ENCODE assay signal across 22 cellular contexts in the genomic region with DNA sequence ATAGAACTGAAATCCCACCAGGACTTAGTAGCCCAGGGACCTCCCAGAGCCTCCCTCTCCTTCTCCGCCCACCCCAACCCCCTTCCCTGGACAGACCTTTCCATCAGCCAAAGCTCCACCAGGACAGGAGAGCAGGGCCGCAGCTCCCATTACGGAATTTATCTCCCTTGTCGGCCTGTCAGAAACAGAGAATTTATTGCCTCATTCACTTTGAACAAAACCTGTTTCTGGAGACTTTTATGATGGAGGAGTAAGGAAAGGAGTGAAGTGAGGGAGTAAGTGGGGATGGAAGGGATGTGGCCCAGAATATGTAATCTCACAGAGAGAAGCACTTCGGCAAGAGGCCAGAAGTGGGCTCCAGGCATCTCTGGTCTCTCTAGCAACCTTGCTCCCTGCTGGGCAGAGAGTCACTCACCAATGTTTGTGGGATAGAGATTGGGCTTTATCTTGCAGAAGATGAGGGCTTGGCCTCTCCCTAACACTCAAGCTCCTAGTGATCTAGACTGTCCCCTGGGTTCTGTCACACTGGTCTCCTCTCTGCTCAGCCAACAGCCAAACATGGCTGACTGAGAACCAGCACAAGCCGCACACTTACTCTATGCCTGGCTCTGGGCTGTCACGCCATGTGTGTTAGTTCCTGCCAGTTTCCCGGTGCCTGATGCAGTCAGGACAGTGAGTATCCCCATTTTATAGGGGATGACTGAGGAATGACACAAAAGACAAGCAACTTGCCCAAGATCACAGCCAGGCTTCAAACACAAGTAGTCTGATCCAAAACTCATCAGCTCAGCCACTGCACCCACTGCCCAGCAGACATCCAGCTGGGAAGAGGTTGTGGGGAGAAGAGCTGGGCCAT.
"Had no signal": no experiment of that assay in that cellular context is flagged by ENCODE, and none has a peak within 500 bp of the region (broad histone marks: within the 10 kb centered on the region; RNA-seq: fewer than 3 reads in every experiment).

No MANE protein-coding gene starts in this region.

- H3K27ac Mint-ChIP-seq: stimulated activated naive CD8-positive, alpha-beta T cell treated with anti-CD3 and anti-CD28 coated beads, Interleukin-15, amount 100 ng/mL, for 72 hours had no signal

- H3K9me3 ChIP-seq: ascending aorta, esophagus muscularis mucosa, gastroesophageal sphincter, heart left ventricle, left lung, ovary, psoas muscle, suprapubic skin, transverse colon, vagina had no signal

- H3K27me3 ChIP-seq: ascending aorta, esophagus muscularis mucosa, gastroesophageal sphincter, heart left ventricle, left lung, ovary, suprapubic skin, transverse colon, vagina had no signal

- DNase-seq: activated CD4-positive, alpha-beta T cell treated with anti-CD3 and anti-CD28 coated beads for 1 hour; activated CD8-positive, alpha-beta memory T cell treated with anti-CD3 and anti-CD28 coated beads for 24 hours; activated CD8-positive, alpha-beta memory T cell treated with anti-CD3 and anti-CD28 coated beads, Interleukin-2, amount 50 U/mL, for 48 hours; activated effector memory CD4-positive, alpha-beta T cell treated with anti-CD3 and anti-CD28 coated beads, Interleukin-2, amount 50 U/mL, for 16 hours; activated naive CD4-positive, alpha-beta T cell treated with anti-CD3 and anti-CD28 coated beads, Interleukin-2, amount 50 U/mL, for 16 hours; activated T-cell treated with anti-CD3 and anti-CD28 coated beads, Interleukin-2, amount 50 U/mL, for 48 hours; cerebellar nuclear complex; effector CD4-positive, alpha-beta T cell; heart left ventricle; kidney; left lung; psoas muscle; right cardiac atrium; stimulated activated naive CD8-positive, alpha-beta T cell treated with anti-CD3 and anti-CD28 coated beads, Interleukin-15, amount 100 ng/mL, for 72 hours; transverse colon; WERI-Rb-1 had no signal

- H3K4me3 ChIP-seq: ascending aorta, esophagus muscularis mucosa, gastroesophageal sphincter, heart left ventricle, left lung, ovary, psoas muscle, suprapubic skin, transverse colon, vagina had no signal

- H3K27ac ChIP-seq: ascending aorta, esophagus muscularis mucosa, gastroesophageal sphincter, heart left ventricle, left lung, ovary, psoas muscle, suprapubic skin, transverse colon, vagina, WERI-Rb-1 had no signal

- H3K36me3 ChIP-seq: ascending aorta, esophagus muscularis mucosa, gastroesophageal sphincter, heart left ventricle, left lung, ovary, suprapubic skin, transverse colon, vagina, WERI-Rb-1 had no signal

- H3K4me3 Mint-ChIP-seq: stimulated activated naive CD8-positive, alpha-beta T cell treated with anti-CD3 and anti-CD28 coated beads, Interleukin-15, amount 100 ng/mL, for 72 hours had no signal

- H3K4me1 Mint-ChIP-seq: stimulated activated naive CD8-positive, alpha-beta T cell treated with anti-CD3 and anti-CD28 coated beads, Interleukin-15, amount 100 ng/mL, for 72 hours had no signal

- ATAC-seq: gastroesophageal sphincter; heart left ventricle; left lung; psoas muscle; right cardiac atrium; stimulated activated naive CD8-positive, alpha-beta T cell treated with anti-CD3 and anti-CD28 coated beads, Interleukin-15, amount 100 ng/mL, for 72 hours had no signal

- H3K9me3 Mint-ChIP-seq: stimulated activated naive CD8-positive, alpha-beta T cell treated with anti-CD3 and anti-CD28 coated beads, Interleukin-15, amount 100 ng/mL, for 72 hours had no signal

- H3K4me1 ChIP-seq: ascending aorta, left lung, psoas muscle, vagina had no signal

- H3K27me3 Mint-ChIP-seq: stimulated activated naive CD8-positive, alpha-beta T cell treated with anti-CD3 and anti-CD28 coated beads, Interleukin-15, amount 100 ng/mL, for 72 hours had no signal
